Comparison of ENCODE assay signal across 8 cellular contexts in genomic region chr2:10303174-10303633, GRCh38. TPM values are rescaled to one million over a fixed set of nuclear protein-coding genes. Genes with fewer than 3 reads are reported as not detected.
DNase-seq lines count a peak whose midpoint lies in the region; ATAC-seq and TF ChIP-seq lines count a peak whose summit lies in the region.

No MANE protein-coding gene starts in this region.

- H3K9me2 ChIP-seq in neural cell (ENCODE audit: insufficient read depth, low read length), result no peaks in the 10 kb centered on the region

- peak; percentile 14 for ATAC-seq in HG02798 (IDR thresholded peaks at IDR 0.05; ENCODE audit: poor library complexity, unreplicated experiment)

- peak overlapping the region; percentile 69 for H2AFZ ChIP-seq in neural cell (ENCODE audit: low read depth, low read length)

- TF ChIP-seq CTCF in GM06990 (IDR thresholded peaks at IDR 0.05; ENCODE audit: insufficient read depth, low read length, poor library complexity, severe bottlenecking), result no peak
- TF ChIP-seq CTCF in epithelial cell of esophagus (IDR thresholded peaks at IDR 0.05; ENCODE audit: insufficient read depth, low read depth, low read length, missing control alignments), result no peak
- no peak for TF ChIP-seq CTCF in neural cell (IDR thresholded peaks at IDR 0.05; ENCODE audit: poor library complexity, severe bottlenecking)

- TF ChIP-seq EP300 in neural cell (conservative IDR thresholded peaks at IDR 0.05; ENCODE audit: poor library complexity, severe bottlenecking), result no peak

- peak overlapping the region; percentile 57 for H3K4me3 ChIP-seq in GM06990 (replicated peaks; ENCODE audit: low read depth, low read length)
- peak overlapping the region; percentile 68 for H3K4me3 ChIP-seq in epithelial cell of esophagus (ENCODE audit: low read length)
- H3K4me3 ChIP-seq in neural cell (ENCODE audit: low read length), result peak overlapping the region; percentile 89

- H3K9ac ChIP-seq in neural cell (ENCODE audit: low read length), result peak overlapping the region; percentile 67

- TF ChIP-seq RAD21 in neural cell (conservative IDR thresholded peaks at IDR 0.05), result peak; percentile 44

- no peaks in the 10 kb centered on the region for H4K20me1 ChIP-seq in neural cell (ENCODE audit: insufficient read depth)

- DNase-seq in GM06990 (ENCODE audit: extremely low read depth, insufficient read length), result no peak
- DNase-seq in T-helper 2 cell treated with Interferon-gamma antibody and Interleukin-4, amounts not matched to agents 5 μg/mL and 100 μg/mL, for 36 hours (ENCODE audit: low spot score), result peak; percentile 21
- DNase-seq in epithelial cell of esophagus (ENCODE audit: low read depth), result no peak
- DNase-seq in cerebellum (ENCODE audit: low spot score), result no peak
- DNase-seq in cerebellar nuclear complex (lab: John Stamatoyannopoulos, UW), result no peak
- DNase-seq in SW 1271 (lab: John Stamatoyannopoulos, UW), result no peak

- H3K4me1 Mint-ChIP-seq in T-helper 2 cell treated with Interferon-gamma antibody and Interleukin-4, amounts not matched to agents 5 μg/mL and 100 μg/mL, for 36 hours (ENCODE audit: low read depth), result peaks cover 61% of the 10 kb centered on the region

- H3K4me2 ChIP-seq in neural cell (ENCODE audit: low read length), result peak overlapping the region; percentile 62

- H3K36me3 ChIP-seq in GM06990 (ENCODE audit: control insufficient read depth, insufficient read depth, low read length) (no peaks in the 10 kb centered on the region), neural cell (ENCODE audit: insufficient read depth, low read length) (no peaks in the 10 kb centered on the region)

- peak overlapping the region; percentile 100 for H3K4me3 Mint-ChIP-seq in T-helper 2 cell treated with Interferon-gamma antibody and Interleukin-4, amounts not matched to agents 5 μg/mL and 100 μg/mL, for 36 hours

- H3F3A ChIP-seq in neural cell (ENCODE audit: insufficient read depth, low read length, poor library complexity, severe bottlenecking), result no peaks in the 10 kb centered on the region

- no peak overlapping the region for H3K27ac ChIP-seq in neural cell (ENCODE audit: low read length)

- H3K27me3 ChIP-seq in GM06990 (replicated peaks; ENCODE audit: control insufficient read depth, insufficient read depth, low read length) (peaks cover 3% of the 10 kb centered on the region), neural cell (ENCODE audit: insufficient read depth, low read depth, low read length) (peaks cover 31% of the 10 kb centered on the region)

- H3K79me2 ChIP-seq in neural cell (replicated peaks; ENCODE audit: insufficient read depth, low read length), result no peaks in the 10 kb centered on the region

- H3K36me3 Mint-ChIP-seq in T-helper 2 cell treated with Interferon-gamma antibody and Interleukin-4, amounts not matched to agents 5 μg/mL and 100 μg/mL, for 36 hours (ENCODE audit: low read depth), result peaks cover 10% of the 10 kb centered on the region

- peaks cover 3% of the 10 kb centered on the region for H3K9me3 Mint-ChIP-seq in T-helper 2 cell treated with Interferon-gamma antibody and Interleukin-4, amounts not matched to agents 5 μg/mL and 100 μg/mL, for 36 hours

- no peaks in the 10 kb centered on the region for H3K9me3 ChIP-seq in neural cell (ENCODE audit: low read length)

- peak overlapping the region; percentile 93 for H3K27ac Mint-ChIP-seq in T-helper 2 cell treated with Interferon-gamma antibody and Interleukin-4, amounts not matched to agents 5 μg/mL and 100 μg/mL, for 36 hours

- H3K27me3 Mint-ChIP-seq in T-helper 2 cell treated with Interferon-gamma antibody and Interleukin-4, amounts not matched to agents 5 μg/mL and 100 μg/mL, for 36 hours (ENCODE audit: low read depth), result no peaks in the 10 kb centered on the region

TF ChIP-seq in neural cell, 6 proteins besides CTCF, POLR2A, EP300 and RAD21:
- TF ChIP-seq EZH2 (IDR thresholded peaks at IDR 0.05; ENCODE audit: borderline replicate concordance, insufficient read depth, low read length, poor library complexity, severe bottlenecking) (no peak), SMC3 (conservative IDR thresholded peaks at IDR 0.05; ENCODE audit: poor library complexity) (peak; percentile 16), REST (IDR thresholded peaks at IDR 0.05; ENCODE audit: borderline replicate concordance) (no peak), MXI1 (conservative IDR thresholded peaks at IDR 0.05; ENCODE audit: poor library complexity, severe bottlenecking) (peak; percentile 82), TAF1 (IDR thresholded peaks at IDR 0.05; ENCODE audit: low read depth) (no peak)

RNA-seq across cellular contexts. Expression of gene HPCAL1, which starts 0.5 kb away (rescaled TPM):
- polyA plus RNA-seq in neural cell, result 63.4 and 67.2 TPM in 2 replicates
- 35.8 and 37.0 TPM in 2 replicates for polyA minus RNA-seq in neural cell
- 40.8 TPM for total RNA-seq in cerebellum
